ENCODE assay signal across 12 cellular contexts in the genomic region with DNA sequence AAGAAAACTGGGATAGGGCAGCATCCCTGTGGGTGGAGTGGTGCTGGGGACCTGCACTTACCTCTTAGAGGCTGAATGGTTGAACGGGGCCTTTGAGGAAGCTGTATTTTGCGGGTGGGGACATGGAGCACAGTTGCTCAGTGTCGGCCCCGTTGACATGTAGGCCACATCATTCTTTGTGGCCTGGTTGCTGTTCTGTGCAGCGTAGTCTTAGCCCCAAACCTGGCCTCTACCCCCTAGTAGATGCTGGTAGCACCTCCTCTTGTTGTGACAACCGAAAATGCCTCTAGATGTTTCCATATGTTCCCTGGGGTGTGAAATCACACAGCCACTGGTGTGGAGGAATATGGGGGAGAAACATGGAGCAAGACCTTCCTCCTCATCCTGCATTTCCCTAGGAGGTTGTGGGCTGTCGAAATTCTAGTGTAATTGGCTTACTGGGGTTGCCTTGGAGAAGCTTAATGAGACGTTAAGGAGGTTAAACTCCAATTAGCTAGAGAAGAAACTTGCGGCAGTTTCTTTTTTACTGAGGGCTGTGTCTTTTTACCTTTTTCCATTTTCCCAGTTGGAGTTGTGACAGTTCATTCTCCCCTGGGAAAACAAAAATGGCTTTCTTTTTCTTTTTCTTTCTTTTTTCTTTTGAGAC. TPM values are rescaled to one million over a fixed set of nuclear protein-coding genes. Genes with fewer than 3 reads are reported as not detected.
DNase-seq lines count a peak whose midpoint lies in the region; ATAC-seq, FAIRE-seq and TF ChIP-seq lines count a peak whose summit lies in the region.
"Had no signal": no experiment of that assay in that cellular context is flagged by ENCODE, and none has a peak within 500 bp of the region (broad histone marks: within the 10 kb centered on the region; RNA-seq: fewer than 3 reads in every experiment).

No MANE protein-coding gene starts in this region.

- H3K4me3 ChIP-seq in CD8-positive, alpha-beta memory T cell (ENCODE audit: low read length) = no peak overlapping the region
- H3K4me3 ChIP-seq in OCI-LY1 (ENCODE audit: low read depth, low read length, poor library complexity, severe bottlenecking) (no peak overlapping the region), H1 (ENCODE audit: extremely low read depth in 1 of 4, insufficient read depth in 2 of 4, low read depth in 3 of 4, low read length in 4 of 4) (no peak overlapping the region)

- H3K9me3 ChIP-seq in CD8-positive, alpha-beta memory T cell (ENCODE audit: low read length) = no peaks in the 10 kb centered on the region
- H3K9me3 ChIP-seq in OCI-LY1 (ENCODE audit: low read length) (peaks cover 12% of the 10 kb centered on the region), H1 (ENCODE audit: insufficient read depth in 2 of 2, low read depth in 1 of 2, low read length in 1 of 2) (peaks cover 3 to 7% of the 10 kb centered on the region in 2 experiments)

- no peaks in the 10 kb centered on the region for H3K9me2 ChIP-seq in OCI-LY1 (ENCODE audit: low read depth, low read length)

- peak overlapping the region; percentile 94 to 100 (median 98) for H3K27ac Mint-ChIP-seq in CD8-positive, alpha-beta memory T cell
- peak overlapping the region; percentile 31 for H3K27ac Mint-ChIP-seq in osteocyte (ENCODE audit: unreplicated experiment)

- peaks cover 98% of the 10 kb centered on the region for H3K79me2 ChIP-seq in OCI-LY1 (ENCODE audit: insufficient read depth, low read length)
- peaks cover 39 to 100% of the 10 kb centered on the region in 2 experiments for H3K79me2 ChIP-seq in H1 (ENCODE audit: control insufficient read depth in 1 of 2, insufficient read depth in 2 of 2, low read length in 2 of 2)

- peak overlapping the region; percentile 38; the same call in 1 of the 2 replicates for H2BK5ac ChIP-seq in H1 (ENCODE audit: low read depth, low read length)

- peak in 1 of 5 donors; percentile 65 for DNase-seq in CD8-positive, alpha-beta memory T cell
- DNase-seq in H1 (ENCODE audit: low read depth in 1 of 2, low spot score in 2 of 2) = no peak
- no peak for DNase-seq in osteocyte (ENCODE audit: extremely low spot score, unreplicated experiment)
- DNase-seq in hypothalamus (lab: John Stamatoyannopoulos, UW) = no peak
- no peak for DNase-seq in RCC 7860 (ENCODE audit: low spot score)
- no peak for DNase-seq in stimulated activated CD4-positive, alpha-beta T cell treated with anti-CD3 and anti-CD28 coated beads, Interleukin-4, amount 100 ng/mL, for 1 hour
- DNase-seq: activated CD4-positive, CD25-positive, alpha-beta regulatory T cell; NCI-H1105; NCI-H524 had no signal

- no peak overlapping the region for H3K18ac ChIP-seq in H1 (ENCODE audit: extremely low read depth, low read length)

- H2BK20ac ChIP-seq in H1 (ENCODE audit: low read length) = no peak overlapping the region

- H4K8ac ChIP-seq in H1 (ENCODE audit: extremely low read depth, insufficient read depth, low read length) = no peak overlapping the region

- H2BK12ac ChIP-seq in H1 (ENCODE audit: low read depth, low read length) = no peak overlapping the region

- no peaks in the 10 kb centered on the region for H3K36me3 ChIP-seq in CD8-positive, alpha-beta memory T cell (ENCODE audit: insufficient read depth, low read length)
- H3K36me3 ChIP-seq in OCI-LY1 (ENCODE audit: insufficient read depth, low read length) = peaks cover 35% of the 10 kb centered on the region
- peaks cover 0 to 7% (median 3%) of the 10 kb centered on the region in 4 experiments; a peak in 2 of 8 replicates for H3K36me3 ChIP-seq in H1 (ENCODE audit: control insufficient read depth in 2 of 4, insufficient read depth in 4 of 4, low read length in 3 of 4)

- peaks cover 57 to 92% (median 77%) of the 10 kb centered on the region in 3 donors for H3K4me1 Mint-ChIP-seq in CD8-positive, alpha-beta memory T cell
- peaks cover 90% of the 10 kb centered on the region for H3K4me1 Mint-ChIP-seq in osteocyte (ENCODE audit: unreplicated experiment)

- TF ChIP-seq RAD21 in H1 (IDR thresholded peaks at IDR 0.05 in 1 of 2, conservative IDR thresholded peaks at IDR 0.05 in 1 of 2; ENCODE audit: low read depth in 2 of 2, low read length in 2 of 2) = no peak

- H3K27ac ChIP-seq in CD8-positive, alpha-beta memory T cell (ENCODE audit: low read depth, low read length) = no peak overlapping the region
- H3K27ac ChIP-seq in OCI-LY1 (ENCODE audit: low read depth, low read length, poor library complexity, severe bottlenecking) = peak overlapping the region; percentile 54
- no peak overlapping the region for H3K27ac ChIP-seq in H1 (ENCODE audit: low read depth, low read length)

- no peak for TF ChIP-seq EP300 in H1 (IDR thresholded peaks at IDR 0.05; ENCODE audit: borderline replicate concordance in 1 of 2, low read depth in 2 of 2, low read length in 2 of 2)

- H4K5ac ChIP-seq in H1 (ENCODE audit: insufficient read length, low read depth, low read length) = no peak overlapping the region

- no peak for FAIRE-seq in H1 (lab: Jason Lieb, UNC)
- no peak for FAIRE-seq in RCC 7860 (lab: Jason Lieb, UNC)
- FAIRE-seq: colon had no signal

- TF ChIP-seq CTCF in OCI-LY1 (IDR thresholded peaks at IDR 0.05; ENCODE audit: low read length) = no peak
- TF ChIP-seq CTCF in H1 (IDR thresholded peaks at IDR 0.05; ENCODE audit: control extremely low read depth in 1 of 3, insufficient read depth in 1 of 3, low read depth in 1 of 3, low read length in 3 of 3) = no peak
- no peak for TF ChIP-seq CTCF in osteocyte (IDR thresholded peaks at IDR 0.05)

- no peaks in the 10 kb centered on the region for H3K9me3 Mint-ChIP-seq in CD8-positive, alpha-beta memory T cell
- H3K9me3 Mint-ChIP-seq in osteocyte (ENCODE audit: unreplicated experiment) = no peaks in the 10 kb centered on the region

- peaks cover 25% of the 10 kb centered on the region for H3K79me1 ChIP-seq in H1 (ENCODE audit: low read depth, low read length)

- WGBS in H1 (ENCODE audit: extremely low coverage in 1 of 2, insufficient coverage in 1 of 2, insufficient read length in 1 of 2, insufficient replicate concordance in 2 of 2, low coverage in 1 of 2, low lambda C conversion rate in 2 of 2, missing lambda C conversion rate in 1 of 2), 2 experiments = 92% methylated on average over 9 of the region's 9 CpGs; no CpG with 5 or more reads in 1 of the 2 experiments

- no peak overlapping the region for H2BK120ac ChIP-seq in H1 (replicated peaks; ENCODE audit: low read depth, low read length)

- H2BK15ac ChIP-seq in H1 (ENCODE audit: low read length) = no peak overlapping the region

- H4K91ac ChIP-seq in H1 (replicated peaks; ENCODE audit: insufficient read length, low read length) = no peak overlapping the region

- H3K23me2 ChIP-seq in H1 (ENCODE audit: low read depth, low read length) = no peaks in the 10 kb centered on the region

- CTCF ChIA-PET in CD8-positive, alpha-beta memory T cell (lab: Charles Lee) = interaction anchor here (1.4 to 1.6 kb wide), 2 partner anchors 14 to 71 kb away, joined by 3 read pairs; a partner anchor contains a TSS
- CTCF ChIA-PET in H1 (lab: Charles Lee; ENCODE audit: partially characterized antibody) = interaction anchor here (0.7 to 1.8 kb wide), 5 partner anchors 8 to 78 kb away, joined by 3 to 10 read pairs (median 3); no protein-coding TSS in a partner anchor

- no peak overlapping the region for H2AK5ac ChIP-seq in H1 (ENCODE audit: low read depth, low read length)

- H3K23ac ChIP-seq in H1 (ENCODE audit: insufficient read length) = no peak overlapping the region

- no peak overlapping the region for H3K9ac ChIP-seq in OCI-LY1 (ENCODE audit: low read length)
- no peak overlapping the region for H3K9ac ChIP-seq in H1 (replicated peaks in 1 of 4; ENCODE audit: extremely low read depth in 1 of 4, low read depth in 3 of 4, low read length in 3 of 4)

- no peaks in the 10 kb centered on the region for H3F3A ChIP-seq in OCI-LY1 (ENCODE audit: insufficient read depth, low read length)

- peak overlapping the region in 6 of 7 donors; percentile 10 to 67 (median 30) for H3K4me3 Mint-ChIP-seq in CD8-positive, alpha-beta memory T cell
- no peak overlapping the region for H3K4me3 Mint-ChIP-seq in osteocyte (ENCODE audit: unreplicated experiment)

- H3K4ac ChIP-seq in H1 (replicated peaks; ENCODE audit: insufficient read length, low read depth, low read length) = no peak overlapping the region

- H3K4me2 ChIP-seq in OCI-LY1 (ENCODE audit: low read length) = peak overlapping the region; percentile 1; the same call in 1 of the 2 replicates
- H3K4me2 ChIP-seq in H1 (ENCODE audit: insufficient read depth in 1 of 2, low read depth in 2 of 2, low read length in 2 of 2) = no peak overlapping the region

- H3K56ac ChIP-seq in H1 (replicated peaks; ENCODE audit: insufficient read length, low read depth, low read length) = no peak overlapping the region

- ATAC-seq in esophagus mucosa = no peak

- H3K27me3 ChIP-seq in CD8-positive, alpha-beta memory T cell (ENCODE audit: insufficient read depth, low read length, poor library complexity, severe bottlenecking) = no peaks in the 10 kb centered on the region
- H3K27me3 ChIP-seq in OCI-LY1 (ENCODE audit: insufficient read depth, low read length) (no peaks in the 10 kb centered on the region), H1 (replicated peaks in 1 of 4; ENCODE audit: control insufficient read depth in 3 of 4, extremely low read depth in 1 of 4, insufficient read depth in 3 of 4, low read length in 3 of 4) (no peaks in the 10 kb centered on the region)

- H3K14ac ChIP-seq in H1 (ENCODE audit: insufficient read length) = no peak overlapping the region

- H3K4me1 ChIP-seq in CD8-positive, alpha-beta memory T cell (ENCODE audit: insufficient read depth, low read length) = peaks cover 67% of the 10 kb centered on the region
- H3K4me1 ChIP-seq in OCI-LY1 (ENCODE audit: insufficient read depth, low read length, severe bottlenecking) (peaks cover 40% of the 10 kb centered on the region), H1 (replicated peaks in 1 of 4; ENCODE audit: control insufficient read depth in 3 of 4, insufficient read depth in 4 of 4, low read length in 3 of 4) (peaks cover 3 to 10% (median 8%) of the 10 kb centered on the region in 4 experiments; a peak in 5 of 7 replicates)

- H2AFZ ChIP-seq in OCI-LY1 (ENCODE audit: low read length) (no peak overlapping the region), H1 (ENCODE audit: low read length) (no peak overlapping the region)

- no peak for TF ChIP-seq POLR2A in H1 (IDR thresholded peaks at IDR 0.05; ENCODE audit: control extremely low read depth in 1 of 2, low read depth in 2 of 2, low read length in 2 of 2)

- H3K36me3 Mint-ChIP-seq in CD8-positive, alpha-beta memory T cell = peaks cover 0 to 16% (median 2%) of the 10 kb centered on the region in 3 donors
- peaks cover 24% of the 10 kb centered on the region for H3K36me3 Mint-ChIP-seq in osteocyte (ENCODE audit: unreplicated experiment)

- POLR2A ChIA-PET in CD8-positive, alpha-beta memory T cell (lab: Charles Lee) = interaction anchor here (2.7 kb wide), 1 partner anchor 8 kb away, joined by 17 read pairs; no protein-coding TSS in a partner anchor
- POLR2A ChIA-PET in H1 (lab: Charles Lee; ENCODE audit: partially characterized antibody) = interaction anchor here (2.7 to 2.9 kb wide), 2 partner anchors 9 to 12 kb away, joined by 10 to 19 read pairs; no protein-coding TSS in a partner anchor

- H4K20me1 ChIP-seq in OCI-LY1 (ENCODE audit: insufficient read depth, low read length) = no peaks in the 10 kb centered on the region; the same call in 1 of the 2 replicates
- H4K20me1 ChIP-seq in H1 (replicated peaks in 1 of 2; ENCODE audit: control insufficient read depth in 1 of 2, insufficient read depth in 2 of 2, low read length in 2 of 2) = peaks cover 8 to 26% of the 10 kb centered on the region in 2 experiments

- H3K27me3 Mint-ChIP-seq in CD8-positive, alpha-beta memory T cell = no peaks in the 10 kb centered on the region
- H3K27me3 Mint-ChIP-seq in osteocyte (ENCODE audit: unreplicated experiment) = no peaks in the 10 kb centered on the region

RNA-seq across cellular contexts. Expression of a gene that starts 9.4 kb away (rescaled TPM):
- 10 to 100 TPM; 64.6 to 64.8 TPM for total RNA-seq in CD8-positive, alpha-beta memory T cell
- 9.9 TPM for polyA plus RNA-seq in CD8-positive, alpha-beta memory T cell
- 65.7 and 66.8 TPM in 2 replicates for total RNA-seq in H1 (2021; fragmentation: NEBNext Ultra II Directional; extraction: Animal tissue kit (Norgen Biotek cat#: 25700))
- 42.6 and 73.9 TPM in 2 replicates for polyA plus RNA-seq in H1 (2011; rRNA removed)
- 25.1 TPM for polyA plus RNA-seq in H1 (2011; cell fraction: cytosol; rRNA removed)
- polyA plus RNA-seq in H1 (2011; cell fraction: nucleus; rRNA removed) = 102 TPM
- 54.4 to 58.9 TPM (median 57.1 TPM) in 4 replicates for polyA plus RNA-seq in H1 (2012, experiment 1 of 2)
- 24.2 TPM for polyA plus RNA-seq in H1 (2012, experiment 2 of 2)
- 67.0 TPM for polyA plus RNA-seq in H1 (2013, experiment 1 of 2)
- 55.1 TPM for polyA plus RNA-seq in H1 (2013, experiment 2 of 2)
- 121 and 123 TPM in 2 replicates for polyA minus RNA-seq in H1 (2011; rRNA and poly(A)+ RNA removed)
- 62.4 TPM for polyA minus RNA-seq in H1 (2011; cell fraction: cytosol; rRNA and poly(A)+ RNA removed)
- 75.8 TPM for polyA minus RNA-seq in H1 (2011; cell fraction: nucleus; rRNA and poly(A)+ RNA removed)
- 256 and 271 TPM in 2 replicates for total RNA-seq in osteocyte
- 33.9 TPM for total RNA-seq in esophagus mucosa
